30 cellular contexts compared by ENCODE assay signal in genomic region chr3:23130406-23130805, GRCh38.
"Had no signal": no experiment of that assay in that cellular context is flagged by ENCODE, and none has a peak within 500 bp of the region (broad histone marks: within the 10 kb centered on the region; RNA-seq: fewer than 3 reads in every experiment).

No MANE protein-coding gene starts in this region.

- H3K4me3 Mint-ChIP-seq: activated B cell treated with CpG ODN at 0.5 μM for 24 hours; activated CD8-positive, alpha-beta T cell treated with anti-CD3 and anti-CD28 coated beads for 36 hours; activated naive CD8-positive, alpha-beta T cell; activated T-cell treated with anti-CD3 and anti-CD28 coated beads, Interleukin-2, amount 50 U/mL, for 4 hours; activated T-helper 17 cell treated with anti-CD3 and anti-CD28 coated beads, Interleukin-2, amount 50 U/mL, for 72 hours; effector memory CD8-positive, alpha-beta T cell had no signal

- H3K27ac ChIP-seq: brain microvascular endothelial cell, esophagus muscularis mucosa, heart right ventricle, WERI-Rb-1 had no signal

- H3K9me3 Mint-ChIP-seq: activated B cell treated with CpG ODN at 0.5 μM for 24 hours; activated CD8-positive, alpha-beta T cell treated with anti-CD3 and anti-CD28 coated beads for 36 hours; activated T-cell treated with anti-CD3 and anti-CD28 coated beads, Interleukin-2, amount 50 U/mL, for 4 hours had no signal

- H3K27me3 ChIP-seq: brain microvascular endothelial cell, esophagus muscularis mucosa, gastroesophageal sphincter, heart right ventricle had no signal

- H3K27me3 Mint-ChIP-seq: activated B cell treated with CpG ODN at 0.5 μM for 24 hours; activated CD8-positive, alpha-beta T cell treated with anti-CD3 and anti-CD28 coated beads for 36 hours had no signal

- H3K4me1 Mint-ChIP-seq: activated B cell treated with CpG ODN at 0.5 μM for 24 hours; activated T-helper 17 cell treated with anti-CD3 and anti-CD28 coated beads, Interleukin-2, amount 50 U/mL, for 72 hours had no signal

- H3K9me3 ChIP-seq: esophagus muscularis mucosa, gastroesophageal sphincter, heart right ventricle had no signal

- H3K27ac Mint-ChIP-seq: activated B cell treated with CpG ODN at 0.5 μM for 24 hours; activated CD8-positive, alpha-beta T cell treated with anti-CD3 and anti-CD28 coated beads for 36 hours; activated naive CD8-positive, alpha-beta T cell; activated T-helper 17 cell treated with anti-CD3 and anti-CD28 coated beads, Interleukin-2, amount 50 U/mL, for 72 hours; effector memory CD8-positive, alpha-beta T cell had no signal

- H3K36me3 ChIP-seq: brain microvascular endothelial cell, esophagus muscularis mucosa, gastroesophageal sphincter, heart right ventricle, WERI-Rb-1 had no signal

- ATAC-seq: activated CD4-positive, CD25-positive, alpha-beta regulatory T cell treated with anti-CD3 and anti-CD28 coated beads, Interleukin-2, amount 50 U/mL, for 24 hours; activated CD8-positive, alpha-beta T cell treated with anti-CD3 and anti-CD28 coated beads for 36 hours; activated T-cell treated with anti-CD3 and anti-CD28 coated beads, Interleukin-2, amount 50 U/mL, for 4 hours; activated T-helper 17 cell treated with anti-CD3 and anti-CD28 coated beads, Interleukin-2, amount 50 U/mL, for 72 hours; effector memory CD8-positive, alpha-beta T cell; gastroesophageal sphincter had no signal

- FAIRE-seq: astrocyte, colon, TTC549 had no signal

- DNase-seq: activated B cell treated with CpG ODN at 0.5 μM for 24 hours; activated CD4-positive, alpha-beta T cell treated with anti-CD3 and anti-CD28 coated beads for 48 hours; activated CD4-positive, alpha-beta T cell treated with anti-CD3 and anti-CD28 coated beads, Interleukin-2, amount 50 U/mL, for 1 hour; activated CD4-positive, alpha-beta T cell treated with anti-CD3 and anti-CD28 coated beads, Interleukin-2, amount 50 U/mL, for 48 hours; activated CD8-positive, alpha-beta memory T cell treated with anti-CD3 and anti-CD28 coated beads for 24 hours; activated CD8-positive, alpha-beta T cell treated with anti-CD3 and anti-CD28 coated beads for 36 hours; activated effector memory CD4-positive, alpha-beta T cell treated with Interleukin-2 at 50 U/mL for 16 hours; activated gamma-delta T cell treated with Interleukin-2 at 50 U/mL for 16 hours; activated naive CD4-positive, alpha-beta T cell treated with anti-CD3 and anti-CD28 coated beads, Interleukin-2, amount 50 U/mL, for 16 hours; activated naive CD4-positive, alpha-beta T cell treated with Interleukin-2 at 50 U/mL for 16 hours; activated T-cell treated with anti-CD3 and anti-CD28 coated beads, Interleukin-2, amount 50 U/mL, for 4 hours; amniotic stem cell; anterior cingulate cortex; brain microvascular endothelial cell; cortex of kidney; effector CD4-positive, alpha-beta T cell; effector memory CD8-positive, alpha-beta T cell; erythroblast; foreskin melanocyte; heart right ventricle; T-helper 2 cell; WERI-Rb-1 had no signal
